1 cellular context compared by ENCODE assay signal in the genomic region with DNA sequence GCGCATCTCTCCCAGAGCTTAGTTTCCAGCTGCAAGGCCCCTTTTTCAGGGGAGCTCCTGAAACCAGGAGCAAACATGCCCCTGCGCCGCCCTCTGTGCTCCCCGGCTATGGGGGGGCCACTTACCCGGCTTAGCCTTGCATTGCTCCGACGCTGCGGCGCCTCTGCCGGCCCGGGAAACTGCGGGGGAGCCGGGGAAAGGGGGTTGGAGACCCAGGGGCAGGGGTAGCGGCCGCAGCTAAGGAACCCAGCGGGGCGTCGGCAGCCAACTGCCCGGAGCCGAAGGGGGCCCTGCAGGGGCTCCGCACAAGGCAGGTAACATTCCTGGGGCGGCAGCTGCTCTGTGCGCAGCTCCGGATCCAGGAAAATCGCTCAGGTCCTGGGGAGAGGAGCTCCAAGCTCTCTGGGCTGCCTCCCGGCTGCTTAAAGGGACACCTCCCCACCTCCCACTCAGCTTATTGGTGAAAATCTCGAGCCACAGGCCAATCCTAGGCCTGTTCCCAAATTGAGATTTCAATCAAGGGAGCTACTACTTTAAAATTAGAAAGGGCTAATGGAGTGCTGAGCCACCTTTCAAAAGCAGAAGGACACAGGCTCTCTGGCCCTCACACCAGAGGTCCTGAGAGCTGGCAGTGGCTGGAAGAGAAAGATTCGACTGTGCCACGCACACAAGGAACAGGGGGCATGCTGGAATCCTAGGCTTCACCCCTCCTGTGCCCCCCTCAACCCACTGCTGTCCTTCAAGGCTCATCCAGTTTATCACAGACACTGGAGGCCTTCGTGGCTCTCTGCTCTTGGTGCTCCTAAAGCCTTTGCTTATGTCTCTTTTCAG.
A peak's percentile ranks its signal among the peaks of the same experiment; 100 is the strongest.
TF ChIP-seq lines count a peak whose summit lies in the region.

No MANE protein-coding gene starts in this region.

TF ChIP-seq in IMR-90, 13 proteins besides CTCF, POLR2A, EP300 and RAD21:
- TF ChIP-seq BHLHE40 (IDR thresholded peaks at IDR 0.05; ENCODE audit: low read depth, low read length) (no peak), FOS (IDR thresholded peaks at IDR 0.05; ENCODE audit: low read depth, low read length) (no peak), NFE2L2 (IDR thresholded peaks at IDR 0.05; ENCODE audit: low read depth, low read length) (no peak), MXI1 (IDR thresholded peaks at IDR 0.05; ENCODE audit: borderline replicate concordance, low read depth, low read length) (no peak), MAZ (IDR thresholded peaks at IDR 0.05; ENCODE audit: borderline replicate concordance, low read depth, low read length) (peak; percentile 31; the same call in 1 of the 2 replicates)
- TF ChIP-seq, protein P1, sequence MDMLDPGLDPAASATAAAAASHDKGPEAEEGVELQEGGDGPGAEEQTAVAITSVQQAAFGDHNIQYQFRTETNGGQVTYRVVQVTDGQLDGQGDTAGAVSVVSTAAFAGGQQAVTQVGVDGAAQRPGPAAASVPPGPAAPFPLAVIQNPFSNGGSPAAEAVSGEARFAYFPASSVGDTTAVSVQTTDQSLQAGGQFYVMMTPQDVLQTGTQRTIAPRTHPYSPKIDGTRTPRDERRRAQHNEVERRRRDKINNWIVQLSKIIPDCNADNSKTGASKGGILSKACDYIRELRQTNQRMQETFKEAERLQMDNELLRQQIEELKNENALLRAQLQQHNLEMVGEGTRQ (IDR thresholded peaks at IDR 0.05; ENCODE audit: low read depth, low read length), result no peak
TF ChIP-seq in IMR-90: peak in this region for 1.
